Comparison of ENCODE assay signal across 1 cellular context in the genomic region with DNA sequence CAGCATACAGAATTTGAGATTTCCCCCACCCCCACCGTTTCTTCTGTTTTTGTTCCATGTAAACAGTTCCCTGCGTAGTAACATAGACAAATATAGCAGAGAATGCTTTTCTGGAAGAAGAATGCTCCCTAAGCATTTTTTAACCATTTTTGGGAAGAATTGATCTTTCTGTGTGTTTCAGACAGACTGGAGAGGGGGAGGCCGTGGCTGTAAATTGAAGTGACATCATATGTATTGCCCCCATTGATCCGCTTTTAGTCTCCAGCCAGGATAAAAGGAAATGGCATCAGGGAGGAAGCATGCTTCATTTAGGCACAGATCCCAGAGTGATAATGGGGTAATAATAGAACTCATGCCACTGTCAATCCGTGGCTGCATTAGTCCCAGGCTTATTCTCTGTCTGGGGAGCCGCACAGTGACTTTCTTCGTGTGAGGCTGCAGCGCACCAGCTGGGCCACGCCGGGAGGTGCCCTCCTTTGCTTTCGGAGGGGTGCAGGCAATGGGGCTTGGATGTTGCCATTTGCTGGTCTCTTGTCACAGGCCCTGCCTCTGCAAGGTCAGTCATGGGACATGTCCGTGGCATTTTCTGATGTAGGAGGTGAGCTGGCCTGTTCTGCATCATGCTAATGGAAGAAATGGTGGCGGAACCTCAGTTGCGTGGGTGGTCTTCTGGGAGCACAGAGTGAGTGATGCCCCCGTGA.
TF ChIP-seq lines count a peak whose summit lies in the region.

No MANE protein-coding gene starts in this region.

TF ChIP-seq in GM23338, 12 proteins besides CTCF, POLR2A, EP300 and RAD21:
- TF ChIP-seq, protein P1, sequence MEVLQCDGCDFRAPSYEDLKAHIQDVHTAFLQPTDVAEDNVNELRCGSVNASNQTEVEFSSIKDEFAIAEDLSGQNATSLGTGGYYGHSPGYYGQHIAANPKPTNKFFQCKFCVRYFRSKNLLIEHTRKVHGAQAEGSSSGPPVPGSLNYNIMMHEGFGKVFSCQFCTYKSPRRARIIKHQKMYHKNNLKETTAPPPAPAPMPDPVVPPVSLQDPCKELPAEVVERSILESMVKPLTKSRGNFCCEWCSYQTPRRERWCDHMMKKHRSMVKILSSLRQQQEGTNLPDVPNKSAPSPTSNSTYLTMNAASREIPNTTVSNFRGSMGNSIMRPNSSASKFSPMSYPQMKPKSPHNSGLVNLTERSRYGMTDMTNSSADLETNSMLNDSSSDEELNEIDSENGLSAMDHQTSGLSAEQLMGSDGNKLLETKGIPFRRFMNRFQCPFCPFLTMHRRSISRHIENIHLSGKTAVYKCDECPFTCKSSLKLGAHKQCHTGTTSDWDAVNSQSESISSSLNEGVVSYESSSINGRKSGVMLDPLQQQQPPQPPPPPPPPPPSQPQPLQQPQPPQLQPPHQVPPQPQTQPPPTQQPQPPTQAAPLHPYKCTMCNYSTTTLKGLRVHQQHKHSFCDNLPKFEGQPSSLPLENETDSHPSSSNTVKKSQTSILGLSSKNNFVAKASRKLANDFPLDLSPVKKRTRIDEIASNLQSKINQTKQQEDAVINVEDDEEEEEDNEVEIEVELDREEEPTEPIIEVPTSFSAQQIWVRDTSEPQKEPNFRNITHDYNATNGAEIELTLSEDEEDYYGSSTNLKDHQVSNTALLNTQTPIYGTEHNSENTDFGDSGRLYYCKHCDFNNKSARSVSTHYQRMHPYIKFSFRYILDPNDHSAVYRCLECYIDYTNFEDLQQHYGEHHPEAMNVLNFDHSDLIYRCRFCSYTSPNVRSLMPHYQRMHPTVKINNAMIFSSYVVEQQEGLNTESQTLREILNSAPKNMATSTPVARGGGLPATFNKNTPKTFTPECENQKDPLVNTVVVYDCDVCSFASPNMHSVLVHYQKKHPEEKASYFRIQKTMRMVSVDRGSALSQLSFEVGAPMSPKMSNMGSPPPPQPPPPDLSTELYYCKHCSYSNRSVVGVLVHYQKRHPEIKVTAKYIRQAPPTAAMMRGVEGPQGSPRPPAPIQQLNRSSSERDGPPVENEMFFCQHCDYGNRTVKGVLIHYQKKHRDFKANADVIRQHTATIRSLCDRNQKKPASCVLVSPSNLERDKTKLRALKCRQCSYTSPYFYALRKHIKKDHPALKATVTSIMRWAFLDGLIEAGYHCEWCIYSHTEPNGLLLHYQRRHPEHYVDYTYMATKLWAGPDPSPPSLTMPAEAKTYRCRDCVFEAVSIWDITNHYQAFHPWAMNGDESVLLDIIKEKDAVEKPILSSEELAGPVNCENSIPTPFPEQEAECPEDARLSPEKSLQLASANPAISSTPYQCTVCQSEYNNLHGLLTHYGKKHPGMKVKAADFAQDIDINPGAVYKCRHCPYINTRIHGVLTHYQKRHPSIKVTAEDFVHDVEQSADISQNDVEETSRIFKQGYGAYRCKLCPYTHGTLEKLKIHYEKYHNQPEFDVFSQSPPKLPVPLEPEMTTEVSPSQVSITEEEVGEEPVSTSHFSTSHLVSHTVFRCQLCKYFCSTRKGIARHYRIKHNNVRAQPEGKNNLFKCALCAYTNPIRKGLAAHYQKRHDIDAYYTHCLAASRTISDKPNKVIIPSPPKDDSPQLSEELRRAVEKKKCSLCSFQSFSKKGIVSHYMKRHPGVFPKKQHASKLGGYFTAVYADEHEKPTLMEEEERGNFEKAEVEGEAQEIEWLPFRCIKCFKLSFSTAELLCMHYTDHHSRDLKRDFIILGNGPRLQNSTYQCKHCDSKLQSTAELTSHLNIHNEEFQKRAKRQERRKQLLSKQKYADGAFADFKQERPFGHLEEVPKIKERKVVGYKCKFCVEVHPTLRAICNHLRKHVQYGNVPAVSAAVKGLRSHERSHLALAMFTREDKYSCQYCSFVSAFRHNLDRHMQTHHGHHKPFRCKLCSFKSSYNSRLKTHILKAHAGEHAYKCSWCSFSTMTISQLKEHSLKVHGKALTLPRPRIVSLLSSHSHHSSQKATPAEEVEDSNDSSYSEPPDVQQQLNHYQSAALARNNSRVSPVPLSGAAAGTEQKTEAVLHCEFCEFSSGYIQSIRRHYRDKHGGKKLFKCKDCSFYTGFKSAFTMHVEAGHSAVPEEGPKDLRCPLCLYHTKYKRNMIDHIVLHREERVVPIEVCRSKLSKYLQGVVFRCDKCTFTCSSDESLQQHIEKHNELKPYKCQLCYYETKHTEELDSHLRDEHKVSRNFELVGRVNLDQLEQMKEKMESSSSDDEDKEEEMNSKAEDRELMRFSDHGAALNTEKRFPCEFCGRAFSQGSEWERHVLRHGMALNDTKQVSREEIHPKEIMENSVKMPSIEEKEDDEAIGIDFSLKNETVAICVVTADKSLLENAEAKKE (CRISPR knock-in tag; IDR thresholded peaks at IDR 0.05) = no peak
- no peak for TF ChIP-seq ZNF114 (CRISPR knock-in tag; IDR thresholded peaks at IDR 0.05)
- TF ChIP-seq NANOG (IDR thresholded peaks at IDR 0.05; ENCODE audit: borderline replicate concordance) = no peak
- TF ChIP-seq STAT1 (IDR thresholded peaks at IDR 0.05; ENCODE audit: unreplicated experiment) = no peak
- TF ChIP-seq EZH2 (IDR thresholded peaks at IDR 0.05; ENCODE audit: low read depth, unreplicated experiment) = no peak
- TF ChIP-seq POLR2AphosphoS5 (IDR thresholded peaks at IDR 0.05; ENCODE audit: low read depth) = no peak
- no peak for TF ChIP-seq CREB1 (CRISPR knock-in tag; IDR thresholded peaks at IDR 0.05; ENCODE audit: low read depth)
- TF ChIP-seq EZH2phosphoT487 (IDR thresholded peaks at IDR 0.05; ENCODE audit: unreplicated experiment) = no peak
- TF ChIP-seq, protein P2, sequence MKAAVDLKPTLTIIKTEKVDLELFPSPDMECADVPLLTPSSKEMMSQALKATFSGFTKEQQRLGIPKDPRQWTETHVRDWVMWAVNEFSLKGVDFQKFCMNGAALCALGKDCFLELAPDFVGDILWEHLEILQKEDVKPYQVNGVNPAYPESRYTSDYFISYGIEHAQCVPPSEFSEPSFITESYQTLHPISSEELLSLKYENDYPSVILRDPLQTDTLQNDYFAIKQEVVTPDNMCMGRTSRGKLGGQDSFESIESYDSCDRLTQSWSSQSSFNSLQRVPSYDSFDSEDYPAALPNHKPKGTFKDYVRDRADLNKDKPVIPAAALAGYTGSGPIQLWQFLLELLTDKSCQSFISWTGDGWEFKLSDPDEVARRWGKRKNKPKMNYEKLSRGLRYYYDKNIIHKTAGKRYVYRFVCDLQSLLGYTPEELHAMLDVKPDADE (IDR thresholded peaks at IDR 0.05) = no peak
